ENCODE assay signal across 11 cellular contexts in genomic region chr20:35700625-35701148, GRCh38. TPM values are rescaled to one million over a fixed set of nuclear protein-coding genes. Genes with fewer than 3 reads are reported as not detected.
DNase-seq lines count a peak whose midpoint lies in the region; ATAC-seq and TF ChIP-seq lines count a peak whose summit lies in the region.
"Had no signal": no experiment of that assay in that cellular context is flagged by ENCODE, and none has a peak within 500 bp of the region (broad histone marks: within the 10 kb centered on the region; RNA-seq: fewer than 3 reads in every experiment).

No MANE protein-coding gene starts in this region.

- peak; percentile 51 for DNase-seq in right atrium auricular region (ENCODE audit: low spot score)
- no peak for DNase-seq in heart right ventricle
- no peak for DNase-seq in activated CD4-positive, alpha-beta memory T cell treated with anti-CD3 and anti-CD28 coated beads, Interleukin-2, amount 10 ng/mL, durations not matched to agents 7 days and 5 days
- DNase-seq in glutamatergic neuron: no peak
- peak; percentile 30 for DNase-seq in upper lobe of right lung
- DNase-seq in HUDEP-2 (lab: John Stamatoyannopoulos, UW; ENCODE audit: unreplicated experiment in 76 of 76): no peak
- DNase-seq in Peyer's patch: no peak
- DNase-seq: activated gamma-delta T cell treated with Interleukin-2 at 50 U/mL for 16 hours, GDM1, NCI-H2081 treated with DMSO at 0.1 percent for 48 hours had no signal

- CTCF ChIA-PET in activated CD4-positive, alpha-beta memory T cell treated with anti-CD3 and anti-CD28 coated beads, Interleukin-2, amount 10 ng/mL, durations not matched to agents 7 days and 5 days (lab: Charles Lee): interaction anchor here (2.0 kb wide), 1 partner anchor 99 kb away, joined by 7 read pairs; no protein-coding TSS in a partner anchor

- POLR2A ChIA-PET in activated CD4-positive, alpha-beta memory T cell treated with anti-CD3 and anti-CD28 coated beads, Interleukin-2, amount 10 ng/mL, durations not matched to agents 7 days and 5 days (lab: Charles Lee): interaction anchor here (0.7 to 23.9 kb wide), 11 partner anchors 11 to 253 kb away, joined by 3 to 503 read pairs (median 10); partner anchors contain the start of genes CPNE1, PHF20, RBM12 and RBM39

- no peak for TF ChIP-seq CTCF in right atrium auricular region (IDR thresholded peaks at IDR 0.05)
- no peak for TF ChIP-seq CTCF in heart right ventricle (IDR thresholded peaks at IDR 0.05)
- TF ChIP-seq CTCF in glutamatergic neuron (IDR thresholded peaks at IDR 0.05; ENCODE audit: partially characterized antibody, unreplicated experiment): no peak
- no peak for TF ChIP-seq CTCF in upper lobe of right lung (IDR thresholded peaks at IDR 0.05)
- no peak for TF ChIP-seq CTCF in Peyer's patch (IDR thresholded peaks at IDR 0.05)

- peak overlapping the region in 1 of 2 donors; percentile 91 for H3K27ac ChIP-seq in right atrium auricular region
- H3K27ac ChIP-seq in heart right ventricle: peak overlapping the region in 2 of 10 donors; percentile 90 to 95
- H3K27ac ChIP-seq in upper lobe of right lung: no peak overlapping the region
- peak overlapping the region in 2 of 4 donors; percentile 88 to 91 for H3K27ac ChIP-seq in Peyer's patch

- H3K27me3 ChIP-seq in right atrium auricular region: no peaks in the 10 kb centered on the region
- no peaks in the 10 kb centered on the region for H3K27me3 ChIP-seq in heart right ventricle
- H3K27me3 ChIP-seq in upper lobe of right lung: no peaks in the 10 kb centered on the region
- H3K27me3 ChIP-seq in Peyer's patch: no peaks in the 10 kb centered on the region

- H3K4me1 ChIP-seq in right atrium auricular region (peaks cover 0 to 31% of the 10 kb centered on the region in 2 donors), heart right ventricle (peaks cover 5 to 40% (median 22%) of the 10 kb centered on the region in 9 donors), upper lobe of right lung (peaks cover 17% of the 10 kb centered on the region), Peyer's patch (peaks cover 0 to 17% (median 2%) of the 10 kb centered on the region in 4 donors)

- no peaks in the 10 kb centered on the region for H3K27me3 Mint-ChIP-seq in activated CD4-positive, alpha-beta memory T cell treated with anti-CD3 and anti-CD28 coated beads, Interleukin-2, amount 10 ng/mL, durations not matched to agents 7 days and 5 days
- H3K27me3 Mint-ChIP-seq in glutamatergic neuron (ENCODE audit: unreplicated experiment): peaks cover 9% of the 10 kb centered on the region

- no peak for TF ChIP-seq POLR2A in Peyer's patch (IDR thresholded peaks at IDR 0.05)

- H3K27ac Mint-ChIP-seq in activated CD4-positive, alpha-beta memory T cell treated with anti-CD3 and anti-CD28 coated beads, Interleukin-2, amount 10 ng/mL, durations not matched to agents 7 days and 5 days: peak overlapping the region; percentile 76
- peak overlapping the region; percentile 48 for H3K27ac Mint-ChIP-seq in glutamatergic neuron (ENCODE audit: unreplicated experiment)

- H3K9me3 ChIP-seq in right atrium auricular region: no peaks in the 10 kb centered on the region
- H3K9me3 ChIP-seq in heart right ventricle: no peaks in the 10 kb centered on the region
- no peaks in the 10 kb centered on the region for H3K9me3 ChIP-seq in upper lobe of right lung
- no peaks in the 10 kb centered on the region for H3K9me3 ChIP-seq in Peyer's patch

- H3K36me3 ChIP-seq in right atrium auricular region (peaks cover 47% of the 10 kb centered on the region), heart right ventricle (peaks cover 0 to 67% (median 43%) of the 10 kb centered on the region in 9 donors), upper lobe of right lung (peaks cover 53% of the 10 kb centered on the region), Peyer's patch (peaks cover 0 to 55% (median 2%) of the 10 kb centered on the region in 3 donors)

- peaks cover 60% of the 10 kb centered on the region for H3K4me1 Mint-ChIP-seq in activated CD4-positive, alpha-beta memory T cell treated with anti-CD3 and anti-CD28 coated beads, Interleukin-2, amount 10 ng/mL, durations not matched to agents 7 days and 5 days
- peaks cover 17% of the 10 kb centered on the region for H3K4me1 Mint-ChIP-seq in glutamatergic neuron (ENCODE audit: low read depth, unreplicated experiment)

- ATAC-seq in heart right ventricle: no peak
- no peak for ATAC-seq in upper lobe of right lung
- ATAC-seq in GM18517 (IDR thresholded peaks at IDR 0.05; ENCODE audit: unreplicated experiment): no peak

- H3K4me3 ChIP-seq in right atrium auricular region (no peak overlapping the region), heart right ventricle (peak overlapping the region in 2 of 10 donors; percentile 64 to 99), upper lobe of right lung (peak overlapping the region; percentile 69), Peyer's patch (peak overlapping the region in 1 of 4 donors; percentile 95)

- 91 to 92% methylated on average over 7 of the region's 7 CpGs for WGBS in heart right ventricle, 2 donors

- peak overlapping the region; percentile 91 for H3K4me3 Mint-ChIP-seq in activated CD4-positive, alpha-beta memory T cell treated with anti-CD3 and anti-CD28 coated beads, Interleukin-2, amount 10 ng/mL, durations not matched to agents 7 days and 5 days
- H3K4me3 Mint-ChIP-seq in glutamatergic neuron (ENCODE audit: unreplicated experiment): peak overlapping the region; percentile 97

- intact Hi-C loops in heart right ventricle (cut with DNase I): loop anchor here in 2 of 10 donors (5.0 to 10.0 kb wide), 2 partner anchors 42 to 236 kb away; partner anchors contain the start of gene RBM39 (in 1 of the 2)
- intact Hi-C loops in upper lobe of right lung (cut with DNase I): no loop called here

- H3K9me3 Mint-ChIP-seq in activated CD4-positive, alpha-beta memory T cell treated with anti-CD3 and anti-CD28 coated beads, Interleukin-2, amount 10 ng/mL, durations not matched to agents 7 days and 5 days: no peaks in the 10 kb centered on the region
- H3K9me3 Mint-ChIP-seq in glutamatergic neuron (ENCODE audit: unreplicated experiment): peaks cover 5% of the 10 kb centered on the region

- H3K36me3 Mint-ChIP-seq in activated CD4-positive, alpha-beta memory T cell treated with anti-CD3 and anti-CD28 coated beads, Interleukin-2, amount 10 ng/mL, durations not matched to agents 7 days and 5 days (ENCODE audit: low read depth): peaks cover 70% of the 10 kb centered on the region
- H3K36me3 Mint-ChIP-seq in glutamatergic neuron (ENCODE audit: unreplicated experiment): no peaks in the 10 kb centered on the region

RNA-seq across cellular contexts. Expression of gene ROMO1, which starts 1.5 kb away (rescaled TPM):
- 100 to 1,000 TPM; 263 to 409 TPM for total RNA-seq in right atrium auricular region
- total RNA-seq in heart right ventricle: 100 to 1,000 TPM; 128 to 193 (median 156) TPM
- polyA plus RNA-seq in heart right ventricle: 100 to 1,000 TPM; 595 to 734 TPM
- total RNA-seq in activated CD4-positive, alpha-beta memory T cell treated with anti-CD3 and anti-CD28 coated beads, Interleukin-2, amount 10 ng/mL, durations not matched to agents 7 days and 5 days: 100 to 1,000 TPM in 1 of 2 experiments, 10 to 100 TPM in 1; 98.4 to 114 TPM
- total RNA-seq in glutamatergic neuron (ENCODE audit: unreplicated experiment): 103 TPM
- 77.9 TPM for total RNA-seq in upper lobe of right lung
- 100 to 1,000 TPM; 154 to 259 (median 192) TPM for total RNA-seq in Peyer's patch

RNA-seq across cellular contexts. Expression of gene NFS1, which starts 1.5 kb away (rescaled TPM):
- 10 to 100 TPM; 24.6 to 38.7 TPM for total RNA-seq in right atrium auricular region
- 10 to 100 TPM; 41.8 to 69.0 (median 59.3) TPM for total RNA-seq in heart right ventricle
- 10 to 100 TPM; 29.5 to 49.7 TPM for polyA plus RNA-seq in heart right ventricle
- 10 to 100 TPM; 28.3 to 30.8 TPM for total RNA-seq in activated CD4-positive, alpha-beta memory T cell treated with anti-CD3 and anti-CD28 coated beads, Interleukin-2, amount 10 ng/mL, durations not matched to agents 7 days and 5 days
- total RNA-seq in glutamatergic neuron (ENCODE audit: unreplicated experiment): 13.9 TPM
- total RNA-seq in upper lobe of right lung: 19.5 TPM
- 10 to 100 TPM; 29.2 to 62.2 (median 41.4) TPM for total RNA-seq in Peyer's patch

RNA-seq across cellular contexts. Expression of gene CPNE1, which starts 36.0 kb away (rescaled TPM):
- 10 to 100 TPM; 39.2 to 60.4 TPM for total RNA-seq in right atrium auricular region
- 10 to 100 TPM; 25.8 to 83.2 (median 53.7) TPM for total RNA-seq in heart right ventricle
- 100 to 1,000 TPM in 1 of 2 donors, 10 to 100 TPM in 1; 49.5 to 114 TPM for polyA plus RNA-seq in heart right ventricle
- 100 to 1,000 TPM; 239 to 243 TPM for total RNA-seq in activated CD4-positive, alpha-beta memory T cell treated with anti-CD3 and anti-CD28 coated beads, Interleukin-2, amount 10 ng/mL, durations not matched to agents 7 days and 5 days
- total RNA-seq in glutamatergic neuron (ENCODE audit: unreplicated experiment): 327 TPM
- total RNA-seq in upper lobe of right lung: 179 TPM
- 100 to 1,000 TPM in 3 of 4 donors, 10 to 100 TPM in 1; 84.9 to 201 (median 127) TPM for total RNA-seq in Peyer's patch

RNA-seq across cellular contexts. Expression of gene RBM12, which starts 36.0 kb away (rescaled TPM):
- total RNA-seq in right atrium auricular region (10 to 100 TPM; 18.4 to 20.9 TPM), heart right ventricle (10 to 100 TPM; 44.6 to 63.0 (median 52.2) TPM), glutamatergic neuron (ENCODE audit: unreplicated experiment) (147 TPM), upper lobe of right lung (72.5 TPM), Peyer's patch (10 to 100 TPM; 21.1 to 38.1 (median 32.3) TPM)
- polyA plus RNA-seq in heart right ventricle: 1 to 10 TPM; 6.0 to 10.0 TPM
- total RNA-seq in activated CD4-positive, alpha-beta memory T cell treated with anti-CD3 and anti-CD28 coated beads, Interleukin-2, amount 10 ng/mL, durations not matched to agents 7 days and 5 days: 100 to 1,000 TPM; 115 to 116 TPM

RNA-seq across cellular contexts. Expression of gene RBM39, which starts 41.4 kb away (rescaled TPM):
- 100 to 1,000 TPM; 106 to 112 TPM for total RNA-seq in right atrium auricular region
- total RNA-seq in heart right ventricle: 100 to 1,000 TPM; 110 to 170 (median 124) TPM
- 100 to 1,000 TPM in 1 of 2 donors, 10 to 100 TPM in 1; 98.8 to 412 TPM for polyA plus RNA-seq in heart right ventricle
- total RNA-seq in activated CD4-positive, alpha-beta memory T cell treated with anti-CD3 and anti-CD28 coated beads, Interleukin-2, amount 10 ng/mL, durations not matched to agents 7 days and 5 days: 100 to 1,000 TPM; 318 to 331 TPM
- 358 TPM for total RNA-seq in glutamatergic neuron (ENCODE audit: unreplicated experiment)
- total RNA-seq in upper lobe of right lung: 298 TPM
- 1,000 to 10,000 TPM in 1 of 4 donors, 100 to 1,000 TPM in 3; 347 to 1,133 (median 466) TPM for total RNA-seq in Peyer's patch

Comparison
In these comparisons a context has a peak if more than half of its experiments do, and no peak if none do; other contexts are left out.
1. DNase-seq: peak in right atrium auricular region (single experiment) and upper lobe of right lung (single experiment); none in heart right ventricle (0 of 2), activated CD4-positive, alpha-beta memory T cell treated with anti-CD3 and anti-CD28 coated beads, Interleukin-2, amount 10 ng/mL, durations not matched to agents 7 days and 5 days (single experiment), glutamatergic neuron (single experiment), HUDEP-2 (0 of 76) and Peyer's patch (0 of 3).